Comparison of ENCODE assay signal across 14 cellular contexts in genomic region chr4:99317811-99318210, GRCh38. TPM values are rescaled to one million over a fixed set of nuclear protein-coding genes. Genes with fewer than 3 reads are reported as not detected.
"Had no signal": no experiment of that assay in that cellular context is flagged by ENCODE, and none has a peak within 500 bp of the region (broad histone marks: within the 10 kb centered on the region; RNA-seq: fewer than 3 reads in every experiment).

No MANE protein-coding gene starts in this region.

RNA-seq across cellular contexts. Expression of gene ADH1B, which starts 3.4 kb away (rescaled TPM):
- total RNA-seq: activated CD4-positive, alpha-beta memory T cell treated with anti-CD3 and anti-CD28 coated beads for 36 hours; activated CD4-positive, alpha-beta T cell treated with anti-CD3 and anti-CD28 coated beads, Interleukin-2, amount 10 ng/mL, durations not matched to agents 24 days and 14 days; activated CD8-positive, alpha-beta memory T cell treated with anti-CD3 and anti-CD28 coated beads for 36 hours; activated naive CD4-positive, alpha-beta T cell treated with anti-CD3 and anti-CD28 coated beads for 36 hours; activated naive CD8-positive, alpha-beta T cell treated with anti-CD3 and anti-CD28 coated beads for 36 hours; activated T-helper 1 cell treated with anti-CD3 and anti-CD28 coated beads, Interleukin-12 subunit alpha, Interleukin-12 subunit beta, Interleukin-2, Interleukin-4 antibody, amounts not matched to agents 30 ng/mL and 10 ng/mL and 1 ng/mL, durations not matched to agents 14 hours and 24 hours and 36 hours; SJSA1 had no signal
- polyA plus RNA-seq: immature natural killer cell had no signal

RNA-seq across cellular contexts. Expression of gene ADH1A, which starts 27.0 kb away (rescaled TPM):
- total RNA-seq: activated CD4-positive, alpha-beta memory T cell treated with anti-CD3 and anti-CD28 coated beads for 36 hours; activated CD4-positive, alpha-beta T cell treated with anti-CD3 and anti-CD28 coated beads, Interleukin-2, amount 10 ng/mL, durations not matched to agents 24 days and 14 days; activated CD8-positive, alpha-beta memory T cell treated with anti-CD3 and anti-CD28 coated beads for 36 hours; activated naive CD4-positive, alpha-beta T cell treated with anti-CD3 and anti-CD28 coated beads for 36 hours; activated naive CD8-positive, alpha-beta T cell treated with anti-CD3 and anti-CD28 coated beads for 36 hours; activated T-helper 1 cell treated with anti-CD3 and anti-CD28 coated beads, Interleukin-12 subunit alpha, Interleukin-12 subunit beta, Interleukin-2, Interleukin-4 antibody, amounts not matched to agents 30 ng/mL and 10 ng/mL and 1 ng/mL, durations not matched to agents 14 hours and 24 hours and 36 hours; dermis microvascular lymphatic vessel endothelial cell; lung microvascular endothelial cell; osteocyte; SJSA1; urinary bladder had no signal
- polyA plus RNA-seq: heart left ventricle, immature natural killer cell, spleen had no signal

RNA-seq across cellular contexts. Expression of gene ADH1C, which starts 34.7 kb away (rescaled TPM):
- total RNA-seq: activated CD4-positive, alpha-beta memory T cell treated with anti-CD3 and anti-CD28 coated beads for 36 hours; activated CD4-positive, alpha-beta T cell treated with anti-CD3 and anti-CD28 coated beads, Interleukin-2, amount 10 ng/mL, durations not matched to agents 24 days and 14 days; activated CD8-positive, alpha-beta memory T cell treated with anti-CD3 and anti-CD28 coated beads for 36 hours; activated naive CD4-positive, alpha-beta T cell treated with anti-CD3 and anti-CD28 coated beads for 36 hours; activated naive CD8-positive, alpha-beta T cell treated with anti-CD3 and anti-CD28 coated beads for 36 hours; activated T-helper 1 cell treated with anti-CD3 and anti-CD28 coated beads, Interleukin-12 subunit alpha, Interleukin-12 subunit beta, Interleukin-2, Interleukin-4 antibody, amounts not matched to agents 30 ng/mL and 10 ng/mL and 1 ng/mL, durations not matched to agents 14 hours and 24 hours and 36 hours; dermis microvascular lymphatic vessel endothelial cell; lung microvascular endothelial cell; osteocyte; SJSA1 had no signal
- polyA plus RNA-seq: immature natural killer cell had no signal
